Comparison of ENCODE assay signal across 1 cellular context in genomic region chr21:33924079-33924765, GRCh38.
TF ChIP-seq lines count a peak whose summit lies in the region.

No MANE protein-coding gene starts in this region.

TF ChIP-seq in HepG2, 621 proteins besides CTCF, POLR2A, EP300 and RAD21 (continued from another document):
- TF ChIP-seq ZNF326 (CRISPR knock-in tag; IDR thresholded peaks at IDR 0.05; ENCODE audit: borderline replicate concordance) (no peak), ZNF441 (CRISPR knock-in tag; IDR thresholded peaks at IDR 0.05; ENCODE audit: borderline replicate concordance) (no peak), MTERF4 (CRISPR knock-in tag; IDR thresholded peaks at IDR 0.05) (no peak), ZUFSP (CRISPR knock-in tag; IDR thresholded peaks at IDR 0.05; ENCODE audit: borderline replicate concordance) (no peak), ZKSCAN5 (CRISPR knock-in tag; IDR thresholded peaks at IDR 0.05) (no peak), ZNF160 (CRISPR knock-in tag; IDR thresholded peaks at IDR 0.05) (no peak), ZNF24 (IDR thresholded peaks at IDR 0.05) (no peak), MIER2 (CRISPR knock-in tag; IDR thresholded peaks at IDR 0.05) (no peak), XRCC5 (optimal IDR thresholded peaks at IDR 0.05; ENCODE audit: low read length) (peak; percentile 14), ZNF460 (CRISPR knock-in tag; IDR thresholded peaks at IDR 0.05; ENCODE audit: borderline replicate concordance) (no peak), FOXP4 (CRISPR knock-in tag; IDR thresholded peaks at IDR 0.05) (no peak), ZNF274 (CRISPR knock-in tag; IDR thresholded peaks at IDR 0.05) (0 out of 2 replicates have a peak, but pooled peaks have one; percentile 52), HIVEP1 (CRISPR knock-in tag; IDR thresholded peaks at IDR 0.05) (no peak), RNF219 (CRISPR knock-in tag; IDR thresholded peaks at IDR 0.05) (no peak), TAF1 (CRISPR knock-in tag; IDR thresholded peaks at IDR 0.05) (no peak), ZBTB42 (CRISPR knock-in tag; IDR thresholded peaks at IDR 0.05) (no peak), MEIS1 (CRISPR knock-in tag; IDR thresholded peaks at IDR 0.05; ENCODE audit: borderline replicate concordance) (no peak), KAT2B (IDR thresholded peaks at IDR 0.05; ENCODE audit: borderline replicate concordance, low read depth, low read length) (no peak), SOX5 (CRISPR knock-in tag; IDR thresholded peaks at IDR 0.05; ENCODE audit: borderline replicate concordance) (no peak), HBP1 (CRISPR knock-in tag; IDR thresholded peaks at IDR 0.05; ENCODE audit: low read depth) (0 out of 2 replicates have a peak, but pooled peaks have one; percentile 26), MAFK (conservative IDR thresholded peaks at IDR 0.05 in 1 of 2, IDR thresholded peaks at IDR 0.05 in 1 of 2; ENCODE audit: low read length in 2 of 2) (no peak), ARNTL (CRISPR knock-in tag; IDR thresholded peaks at IDR 0.05) (0 out of 2 replicates have a peak, but pooled peaks have one; percentile 29), MLX (CRISPR knock-in tag; IDR thresholded peaks at IDR 0.05) (no peak)
TF ChIP-seq in HepG2: peak in this region for 48.
